In genomic region chr2:28613616-28614501, GRCh38 we compare ENCODE assay signal across 11 cellular contexts.
DNase-seq lines count a peak whose midpoint lies in the region; ATAC-seq and TF ChIP-seq lines count a peak whose summit lies in the region.
"Had no signal": no experiment of that assay in that cellular context is flagged by ENCODE, and none has a peak within 500 bp of the region (broad histone marks: within the 10 kb centered on the region; RNA-seq: fewer than 3 reads in every experiment).

No MANE protein-coding gene starts in this region.

- no peak for ATAC-seq in HG02981 (IDR thresholded peaks at IDR 0.05; ENCODE audit: unreplicated experiment)
- no peak for ATAC-seq in HG03196 (IDR thresholded peaks at IDR 0.05; ENCODE audit: unreplicated experiment)

- H3K4me3 ChIP-seq in esophagus (ENCODE audit: low read depth in 1 of 2, low read length in 2 of 2) = no peak overlapping the region

- WGBS in esophagus, 2 donors = 37 to 46% methylated on average over 11 of the region's 11 CpGs

- TF ChIP-seq EP300 in Ishikawa (IDR thresholded peaks at IDR 0.05; ENCODE audit: borderline replicate concordance) = peak; percentile 98

- peak overlapping the region; percentile 80 to 99 for H3K27ac ChIP-seq in esophagus (ENCODE audit: low read depth in 2 of 2, low read length in 1 of 2)
- H3K27ac ChIP-seq: HL-60 had no signal

- H3K4me1 ChIP-seq in esophagus (ENCODE audit: control insufficient read depth in 2 of 2, insufficient read depth in 2 of 2, low read length in 1 of 2) = peaks cover 2 to 20% of the 10 kb centered on the region in 2 donors

- H3K9me3 ChIP-seq in esophagus (ENCODE audit: control insufficient read depth in 2 of 2, insufficient read depth in 1 of 2, low read depth in 1 of 2, low read length in 1 of 2) = no peaks in the 10 kb centered on the region

- DNase-seq in activated CD4-positive, alpha-beta T cell treated with anti-CD3 and anti-CD28 coated beads for 48 hours = peak; percentile 55
- DNase-seq in stimulated activated CD4-positive, alpha-beta T cell treated with anti-CD3 and anti-CD28 coated beads, Interleukin-1b, Interleukin-23, amount 100 ng/mL, for 48 hours = peak; percentile 55
- DNase-seq in SIG-M5 treated with dmso at 0.1 percent for 504 hours (lab: John Stamatoyannopoulos, UW; ENCODE audit: unreplicated experiment) (no peak), cerebellar cortex (ENCODE audit: low spot score) (no peak)
- DNase-seq: effector CD4-positive, alpha-beta T cell; nucleus accumbens had no signal

- TF ChIP-seq RAD21 in Ishikawa (IDR thresholded peaks at IDR 0.05; ENCODE audit: low read depth) = peak; percentile 25; the same call in 1 of the 2 replicates

- no peaks in the 10 kb centered on the region for H3K36me3 ChIP-seq in esophagus (ENCODE audit: control insufficient read depth in 2 of 2, insufficient read depth in 2 of 2, low read length in 1 of 2)

- H3K27me3 ChIP-seq in esophagus (ENCODE audit: control insufficient read depth in 1 of 2, insufficient read depth in 2 of 2, low read length in 2 of 2) = no peaks in the 10 kb centered on the region

TF ChIP-seq in Ishikawa, 13 proteins besides CTCF, POLR2A, EP300 and RAD21:
- peak; percentile 75 for TF ChIP-seq MAX (IDR thresholded peaks at IDR 0.05)
- peak; percentile 97 for TF ChIP-seq TCF12 (IDR thresholded peaks at IDR 0.05; ENCODE audit: low read depth)
- no peak for TF ChIP-seq REST (IDR thresholded peaks at IDR 0.05; ENCODE audit: low read depth)
- TF ChIP-seq USF1 (IDR thresholded peaks at IDR 0.05) = 0 out of 2 replicates have a peak, but pooled peaks have one; percentile 24
- no peak for TF ChIP-seq EGR1 (IDR thresholded peaks at IDR 0.05)
- 0 out of 2 replicates have a peak, but pooled peaks have one; percentile 20 for TF ChIP-seq YY1 (IDR thresholded peaks at IDR 0.05; ENCODE audit: low read depth)
- peak; percentile 68; the same call in 1 of the 2 replicates for TF ChIP-seq CEBPB (IDR thresholded peaks at IDR 0.05)
- 0 out of 2 replicates have a peak, but pooled peaks have one; percentile 15 for TF ChIP-seq TAF1 (IDR thresholded peaks at IDR 0.05; ENCODE audit: low read depth)
- TF ChIP-seq CREB1 (IDR thresholded peaks at IDR 0.05; ENCODE audit: low read depth) = peak; percentile 71; the same call in 1 of the 2 replicates
- peak; percentile 93 for TF ChIP-seq TEAD4 (IDR thresholded peaks at IDR 0.05)
- peak; percentile 81 for TF ChIP-seq NFIC (IDR thresholded peaks at IDR 0.05)
- no peak for TF ChIP-seq ZBTB7A (IDR thresholded peaks at IDR 0.05; ENCODE audit: low read depth)
- TF ChIP-seq FOXM1 (IDR thresholded peaks at IDR 0.05; ENCODE audit: borderline replicate concordance, low read depth) = peak; percentile 95

Comparison
In these comparisons a context has a peak if more than half of its experiments do, and no peak if none do; other contexts are left out.
1. DNase-seq: peak in activated CD4-positive, alpha-beta T cell treated with anti-CD3 and anti-CD28 coated beads for 48 hours (single experiment) and stimulated activated CD4-positive, alpha-beta T cell treated with anti-CD3 and anti-CD28 coated beads, Interleukin-1b, Interleukin-23, amount 100 ng/mL, for 48 hours (single experiment); none in SIG-M5 treated with dmso at 0.1 percent for 504 hours (single experiment) and cerebellar cortex (single experiment).